ENCODE assay signal across 17 cellular contexts in genomic region chr6:43834528-43835145, GRCh38.
DNase-seq lines count a peak whose midpoint lies in the region; ATAC-seq and TF ChIP-seq lines count a peak whose summit lies in the region.
"Had no signal": no experiment of that assay in that cellular context is flagged by ENCODE, and none has a peak within 500 bp of the region (broad histone marks: within the 10 kb centered on the region; RNA-seq: fewer than 3 reads in every experiment).

No MANE protein-coding gene starts in this region.

- TF ChIP-seq POLR2A in NB4 (IDR thresholded peaks at IDR 0.05; ENCODE audit: extremely low read depth, insufficient read length), result no peak

- H3K4me1 Mint-ChIP-seq in brain (peaks cover 70% of the 10 kb centered on the region), neural progenitor cell (peaks cover 48% of the 10 kb centered on the region)
- H3K4me1 Mint-ChIP-seq: B cell had no signal

- peaks cover 16% of the 10 kb centered on the region for H3F3A ChIP-seq in neural progenitor cell (ENCODE audit: low read depth)

- H3K27me3 Mint-ChIP-seq in brain, result peaks cover 1% of the 10 kb centered on the region
- H3K27me3 Mint-ChIP-seq in neural progenitor cell (ENCODE audit: insufficient read depth, low read depth), result peaks cover 19% of the 10 kb centered on the region
- H3K27me3 Mint-ChIP-seq: CD4-positive, alpha-beta T cell had no signal

- H3K27ac Mint-ChIP-seq in brain, result peak overlapping the region in 4 of 5 experiments; percentile 27 to 49 (median 34)
- H3K27ac Mint-ChIP-seq in neural progenitor cell, result peak overlapping the region; percentile 50
- H3K27ac Mint-ChIP-seq: B cell; CD4-positive, alpha-beta T cell had no signal

- no peak for ATAC-seq in HG03095 (IDR thresholded peaks at IDR 0.05; ENCODE audit: unreplicated experiment)
- ATAC-seq: Panc1 had no signal

- no peaks in the 10 kb centered on the region for H3K9me3 ChIP-seq in neural progenitor cell (ENCODE audit: low read depth)

- DNase-seq in DMS 273 (lab: John Stamatoyannopoulos, UW; ENCODE audit: unreplicated experiment) (peak; percentile 32), DMS 273 treated with DMSO at 0.1 percent for 48 hours (lab: John Stamatoyannopoulos, UW) (no peak), NB4 (ENCODE audit: low read depth) (peak; percentile 24), neural progenitor cell (ENCODE audit: low spot score) (peak; percentile 92), G401 (ENCODE audit: low spot score) (no peak), GM20000 (ENCODE audit: low spot score) (no peak)
- DNase-seq: CD4-positive, alpha-beta T cell; DMS79 treated with DMSO at 0.1 percent for 48 hours; GOT3; NCI-H187; NCI-H748 treated with DMSO at 0.1 percent for 48 hours had no signal

- H3K4me3 ChIP-seq in NB4 (ENCODE audit: low read depth, low read length) (no peak overlapping the region), neural progenitor cell (no peak overlapping the region)
- H3K4me3 ChIP-seq: SK-N-MC had no signal

- peak overlapping the region; percentile 49 for H3K4me2 ChIP-seq in neural progenitor cell

- H3K9me3 Mint-ChIP-seq in brain (peaks cover 0 to 2% (median 0%) of the 10 kb centered on the region in 5 experiments), neural progenitor cell (no peaks in the 10 kb centered on the region)
- H3K9me3 Mint-ChIP-seq: CD4-positive, alpha-beta T cell had no signal

- no peak for TF ChIP-seq CTCF in NB4 (IDR thresholded peaks at IDR 0.05; ENCODE audit: low read depth, low read length)
- TF ChIP-seq CTCF in brain (conservative IDR thresholded peaks at IDR 0.05), result no peak
- no peak for TF ChIP-seq CTCF in neural progenitor cell (IDR thresholded peaks at IDR 0.05)
- TF ChIP-seq CTCF in GM20000 (IDR thresholded peaks at IDR 0.05; ENCODE audit: extremely low read depth, missing control alignments), result no peak

- H4K20me1 ChIP-seq in neural progenitor cell (ENCODE audit: low read depth), result no peaks in the 10 kb centered on the region

- H3K36me3 Mint-ChIP-seq in brain, result no peaks in the 10 kb centered on the region
- no peaks in the 10 kb centered on the region for H3K36me3 Mint-ChIP-seq in neural progenitor cell

- H3K27me3 ChIP-seq in neural progenitor cell, result no peaks in the 10 kb centered on the region

- no peaks in the 10 kb centered on the region for H3K36me3 ChIP-seq in neural progenitor cell

- H3K27ac ChIP-seq in neural progenitor cell, result peak overlapping the region; percentile 74
- H3K27ac ChIP-seq: 22Rv1, SK-N-MC had no signal

- H3K79me2 ChIP-seq in neural progenitor cell (ENCODE audit: low read depth), result no peaks in the 10 kb centered on the region

- no peak overlapping the region for H3K9ac ChIP-seq in neural progenitor cell

- in situ Hi-C loops in G401 (cut with HindIII; ENCODE audit: low sequenced_read_pairs), result no loop called here

- H2AFZ ChIP-seq in neural progenitor cell (replicated peaks), result no peak overlapping the region

- H3K4me1 ChIP-seq in neural progenitor cell, result peaks cover 56% of the 10 kb centered on the region

- H3K4me3 Mint-ChIP-seq in brain (no peak overlapping the region), neural progenitor cell (no peak overlapping the region)
- H3K4me3 Mint-ChIP-seq: B cell; CD4-positive, alpha-beta T cell had no signal

Comparison
In these comparisons a context has a peak if more than half of its experiments do, and no peak if none do; other contexts are left out.
1. DNase-seq: peak in DMS 273 (single experiment), NB4 (single experiment) and neural progenitor cell (single experiment); none in DMS 273 treated with DMSO at 0.1 percent for 48 hours (single experiment), G401 (single experiment) and GM20000 (single experiment).